In genomic region chr3:171495413-171495812, GRCh38 we compare ENCODE assay signal across 20 cellular contexts.
"Had no signal": no experiment of that assay in that cellular context is flagged by ENCODE, and none has a peak within 500 bp of the region (broad histone marks: within the 10 kb centered on the region; RNA-seq: fewer than 3 reads in every experiment).

No MANE protein-coding gene starts in this region.

- H3K9me3 Mint-ChIP-seq: activated naive CD8-positive, alpha-beta T cell treated with anti-CD3 and anti-CD28 coated beads, Interleukin-2, amount 10 ng/mL, durations not matched to agents 7 days and 5 days had no signal

- H3K4me1 ChIP-seq: left ventricle myocardium inferior, pancreas, upper lobe of left lung had no signal

- FAIRE-seq: frontal cortex, pancreas had no signal

- H3K27me3 Mint-ChIP-seq: activated naive CD8-positive, alpha-beta T cell treated with anti-CD3 and anti-CD28 coated beads, Interleukin-2, amount 10 ng/mL, durations not matched to agents 7 days and 5 days had no signal

- H3K9me3 ChIP-seq: esophagus muscularis mucosa, left ventricle myocardium inferior, pancreas, upper lobe of left lung had no signal

- ATAC-seq: pancreas; right cardiac atrium; SK-N-SH treated with all-trans-retinoic acid at 6 μM for 48 hours; stimulated activated naive CD8-positive, alpha-beta T cell treated with anti-CD3 and anti-CD28 coated beads, Interleukin-15, Interleukin-2, amounts not matched to agents 100 U/mL and 50 U/mL, for 24 hours had no signal

- H3K4me3 Mint-ChIP-seq: nephron had no signal

- H3K27me3 ChIP-seq: esophagus muscularis mucosa, hepatocyte, pancreas, upper lobe of left lung had no signal

- H3K27ac ChIP-seq: coronary artery, esophagus muscularis mucosa, hepatocyte, left ventricle myocardium inferior, pancreas, upper lobe of left lung had no signal

- H3K27ac Mint-ChIP-seq: nephron had no signal

- H3K4me3 ChIP-seq: coronary artery, esophagus muscularis mucosa, hepatocyte, left ventricle myocardium inferior, pancreas, upper lobe of left lung had no signal

- DNase-seq: activated CD8-positive, alpha-beta memory T cell treated with anti-CD3 and anti-CD28 coated beads, Interleukin-2, amount 50 U/mL, for 48 hours; activated gamma-delta T cell; activated naive CD8-positive, alpha-beta T cell treated with anti-CD3 and anti-CD28 coated beads, Interleukin-2, amount 10 ng/mL, durations not matched to agents 7 days and 5 days; activated T-cell treated with anti-CD3 and anti-CD28 coated beads, Interleukin-2, amount 50 U/mL, for 48 hours; amygdala; cerebellar nuclear complex; glutamatergic neuron; kidney glomerular epithelial cell; left ventricle myocardium inferior; pancreas; right cardiac atrium; stimulated activated CD4-positive, alpha-beta T cell treated with anti-CD3 and anti-CD28 coated beads, Interleukin-4, amount 100 ng/mL, for 24 hours; stimulated activated naive CD8-positive, alpha-beta T cell treated with anti-CD3 and anti-CD28 coated beads, Interleukin-15, Interleukin-2, amounts not matched to agents 100 U/mL and 50 U/mL, for 24 hours; upper lobe of left lung had no signal

- H3K36me3 ChIP-seq: esophagus muscularis mucosa, left ventricle myocardium inferior, pancreas, upper lobe of left lung had no signal
